Comparison of ENCODE assay signal across 28 cellular contexts in the genomic region with DNA sequence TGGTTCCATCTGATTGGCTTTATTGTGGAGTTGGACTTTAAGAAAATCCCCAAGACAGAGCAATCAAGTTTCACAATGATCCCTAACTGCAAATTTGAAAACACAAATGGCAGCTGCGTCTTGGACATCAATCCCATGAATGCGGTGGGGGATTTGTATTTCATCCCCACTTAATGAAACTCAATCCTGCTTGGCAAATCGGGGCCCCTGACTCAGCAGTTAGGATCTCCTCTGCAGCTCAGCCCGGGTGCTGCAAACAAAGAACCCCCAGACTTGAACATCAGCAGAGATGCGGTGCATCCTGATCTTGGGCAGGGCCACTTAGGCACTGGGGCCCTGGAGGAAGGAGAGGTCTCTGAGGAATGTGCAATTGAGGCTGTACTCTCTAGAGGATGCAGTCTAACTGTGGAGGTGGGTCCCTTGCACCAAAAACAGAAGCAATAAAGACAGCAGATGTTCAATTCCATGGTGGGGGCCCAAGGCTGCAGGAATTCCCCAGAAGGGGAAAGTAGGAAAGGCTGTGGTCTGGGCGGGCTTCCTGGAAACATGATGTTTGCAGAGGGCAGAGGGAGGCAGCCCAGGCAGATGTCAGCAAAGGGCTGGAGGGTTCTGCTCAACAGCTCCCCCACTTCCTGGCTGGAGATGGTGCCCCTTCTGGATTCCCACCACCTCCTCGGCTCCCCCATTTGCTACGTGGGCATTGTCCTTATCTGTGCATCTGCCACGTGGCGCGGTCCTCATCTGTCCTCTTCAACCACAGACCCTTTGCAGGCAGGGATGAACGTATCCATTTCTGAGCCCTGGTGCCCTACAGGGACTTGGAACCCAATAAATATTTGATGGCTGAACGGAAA. TPM values are rescaled to one million over a fixed set of nuclear protein-coding genes. Genes with fewer than 3 reads are reported as not detected.
DNase-seq lines count a peak whose midpoint lies in the region; ATAC-seq and TF ChIP-seq lines count a peak whose summit lies in the region.
"Had no signal": no experiment of that assay in that cellular context is flagged by ENCODE, and none has a peak within 500 bp of the region (broad histone marks: within the 10 kb centered on the region; RNA-seq: fewer than 3 reads in every experiment).

No MANE protein-coding gene starts in this region.

- BruUV-seq in Calu3 (replicated peaks; lab: Mats Ljungman, UMichigan) = no TSS peak

- no peak overlapping the region for H3K9ac ChIP-seq in OCI-LY3 (ENCODE audit: low read length)

- peaks cover 36% of the 10 kb centered on the region for H3K4me1 ChIP-seq in OCI-LY3 (ENCODE audit: low read length)

- peak; percentile 80 for DNase-seq in NCI-H82 (lab: John Stamatoyannopoulos, UW)
- no peak for DNase-seq in NCI-H82 treated with DMSO at 0.1 percent for 48 hours (lab: John Stamatoyannopoulos, UW; ENCODE audit: unreplicated experiment)
- peak; percentile 55 for DNase-seq in mesenteric fat pad (ENCODE audit: low spot score)
- no peak for DNase-seq in Calu3
- DNase-seq in stimulated activated CD4-positive, alpha-beta T cell treated with anti-CD3 and anti-CD28 coated beads, Interleukin-12 subunit alpha, Interleukin-12 subunit beta, amount 100 ng/mL, for 4 hours = no peak
- no peak for DNase-seq in occipital lobe (lab: John Stamatoyannopoulos, UW)
- DNase-seq: 8988T; activated CD4-positive, alpha-beta T cell treated with anti-CD3 and anti-CD28 coated beads, Interleukin-2, amount 10 ng/mL, durations not matched to agents 7 days and 5 days; activated gamma-delta T cell treated with Interleukin-2 at 50 U/mL for 16 hours; activated T-cell treated with anti-CD3 and anti-CD28 coated beads, Interleukin-2, amount 50 U/mL, for 24 hours; AML-193; CD8-positive, alpha-beta T cell; DMS53; kidney; naive thymus-derived CD4-positive, alpha-beta T cell; NCI-H146; NCI-H510A; Right ventricle myocardium superior had no signal

- TF ChIP-seq CTCF in OCI-LY3 (IDR thresholded peaks at IDR 0.05; ENCODE audit: low read depth, low read length) (no peak), Calu3 (IDR thresholded peaks at IDR 0.05; ENCODE audit: unreplicated experiment) (no peak)

- no peaks in the 10 kb centered on the region for H3K79me2 ChIP-seq in OCI-LY3 (ENCODE audit: low read length)

- no peak overlapping the region for H2AFZ ChIP-seq in OCI-LY3 (ENCODE audit: low read depth, low read length)

- CTCF ChIA-PET in Calu3 (lab: Charles Lee) = no interaction called here

- no peak overlapping the region for H3K4me3 ChIP-seq in OCI-LY3 (ENCODE audit: low read length)
- H3K4me3 ChIP-seq: smooth muscle cell had no signal

- no peak overlapping the region for H3K27ac Mint-ChIP-seq in Calu3 (ENCODE audit: unreplicated experiment)
- H3K27ac Mint-ChIP-seq: activated CD4-positive, alpha-beta T cell treated with anti-CD3 and anti-CD28 coated beads, Interleukin-2, amount 10 ng/mL, durations not matched to agents 7 days and 5 days; activated T-cell treated with anti-CD3 and anti-CD28 coated beads, Interleukin-2, amount 50 U/mL, for 24 hours; CD8-positive, alpha-beta T cell; mesothelial cell of epicardium; naive thymus-derived CD4-positive, alpha-beta T cell had no signal

- peak overlapping the region; percentile 42; the same call in 1 of the 2 replicates for H3K4me2 ChIP-seq in OCI-LY3 (ENCODE audit: low read length)
- H3K4me2 ChIP-seq: smooth muscle cell had no signal

- H3K27me3 Mint-ChIP-seq in Calu3 (ENCODE audit: unreplicated experiment) = peaks cover 32% of the 10 kb centered on the region

- no peaks in the 10 kb centered on the region for H3K36me3 ChIP-seq in OCI-LY3 (replicated peaks; ENCODE audit: low read depth, low read length)

- H3K4me3 Mint-ChIP-seq in Calu3 (ENCODE audit: low read depth, unreplicated experiment) = no peak overlapping the region
- H3K4me3 Mint-ChIP-seq: activated CD4-positive, alpha-beta T cell treated with anti-CD3 and anti-CD28 coated beads, Interleukin-2, amount 10 ng/mL, durations not matched to agents 7 days and 5 days; activated T-cell treated with anti-CD3 and anti-CD28 coated beads, Interleukin-2, amount 50 U/mL, for 24 hours; CD8-positive, alpha-beta T cell; mesothelial cell of epicardium; naive thymus-derived CD4-positive, alpha-beta T cell had no signal

- ATAC-seq in HG03439 (IDR thresholded peaks at IDR 0.05; ENCODE audit: unreplicated experiment) = no peak
- ATAC-seq: CD8-positive, alpha-beta T cell; naive thymus-derived CD4-positive, alpha-beta T cell had no signal

- no peaks in the 10 kb centered on the region for H3K27me3 ChIP-seq in OCI-LY3 (ENCODE audit: low read depth, low read length)

- no peaks in the 10 kb centered on the region for H3K9me3 ChIP-seq in OCI-LY3 (ENCODE audit: insufficient read depth, low read length)

- H3K9me3 Mint-ChIP-seq in Calu3 (ENCODE audit: low read depth, unreplicated experiment) = no peaks in the 10 kb centered on the region
- H3K9me3 Mint-ChIP-seq: activated CD4-positive, alpha-beta T cell treated with anti-CD3 and anti-CD28 coated beads, Interleukin-2, amount 10 ng/mL, durations not matched to agents 7 days and 5 days; activated T-cell treated with anti-CD3 and anti-CD28 coated beads, Interleukin-2, amount 50 U/mL, for 24 hours; CD8-positive, alpha-beta T cell; naive thymus-derived CD4-positive, alpha-beta T cell had no signal

- no peaks in the 10 kb centered on the region for H3K4me1 Mint-ChIP-seq in Calu3 (ENCODE audit: low read depth, unreplicated experiment)
- H3K4me1 Mint-ChIP-seq: mesothelial cell of epicardium had no signal

- H3K27ac ChIP-seq in OCI-LY3 (ENCODE audit: low read length) = no peak overlapping the region
- H3K27ac ChIP-seq: epithelial cell of prostate had no signal

- no peaks in the 10 kb centered on the region for H4K20me1 ChIP-seq in OCI-LY3 (ENCODE audit: insufficient read depth, low read length)

- intact Hi-C loops in Calu3 (cut with micrococcal nuclease; ENCODE audit: unreplicated experiment) = loop anchor here (5.0 kb wide), 1 partner anchor 572 kb away; no protein-coding TSS in a partner anchor

- H3K36me3 Mint-ChIP-seq in Calu3 (ENCODE audit: insufficient read depth, unreplicated experiment) = no peaks in the 10 kb centered on the region
- H3K36me3 Mint-ChIP-seq: CD8-positive, alpha-beta T cell; mesothelial cell of epicardium; naive thymus-derived CD4-positive, alpha-beta T cell had no signal

RNA-seq across cellular contexts. Expression of a gene that starts 8.6 kb away (rescaled TPM):
- total RNA-seq in mesenteric fat pad = not detected
- not detected in 2 replicates for total RNA-seq in Calu3 (2022)
- not detected for total RNA-seq in occipital lobe
- total RNA-seq: activated CD4-positive, alpha-beta T cell treated with anti-CD3 and anti-CD28 coated beads, Interleukin-2, amount 10 ng/mL, durations not matched to agents 7 days and 5 days; CD8-positive, alpha-beta T cell; chondrocyte; kidney; liver; mesothelial cell of epicardium; naive thymus-derived CD4-positive, alpha-beta T cell; omental fat pad; Right ventricle myocardium superior; smooth muscle cell; subcutaneous adipose tissue; urinary bladder had no signal

RNA-seq across cellular contexts. Expression of a gene that starts 20.0 kb away (rescaled TPM):
- total RNA-seq in mesenteric fat pad (not detected), Calu3 (2022) (not detected in 2 replicates), occipital lobe (not detected)
- total RNA-seq: activated CD4-positive, alpha-beta T cell treated with anti-CD3 and anti-CD28 coated beads, Interleukin-2, amount 10 ng/mL, durations not matched to agents 7 days and 5 days; CD8-positive, alpha-beta T cell; chondrocyte; kidney; liver; mesothelial cell of epicardium; omental fat pad; Right ventricle myocardium superior; smooth muscle cell; urinary bladder had no signal

Comparison
In these comparisons a context has a peak if more than half of its experiments do, and no peak if none do; other contexts are left out.
1. DNase-seq: peak in NCI-H82 (single experiment) and mesenteric fat pad (single experiment); none in NCI-H82 treated with DMSO at 0.1 percent for 48 hours (single experiment), Calu3 (single experiment), stimulated activated CD4-positive, alpha-beta T cell treated with anti-CD3 and anti-CD28 coated beads, Interleukin-12 subunit alpha, Interleukin-12 subunit beta, amount 100 ng/mL, for 4 hours (single experiment) and occipital lobe (single experiment).